11 cellular contexts compared by ENCODE assay signal in genomic region chr15:58545307-58546065, GRCh38.
DNase-seq lines count a peak whose midpoint lies in the region; ATAC-seq, FAIRE-seq and TF ChIP-seq lines count a peak whose summit lies in the region.
"Had no signal": no experiment of that assay in that cellular context is flagged by ENCODE, and none has a peak within 500 bp of the region (broad histone marks: within the 10 kb centered on the region; RNA-seq: fewer than 3 reads in every experiment).

No MANE protein-coding gene starts in this region.

- H3K27ac ChIP-seq in DND-41 (ENCODE audit: low read length) (no peak overlapping the region), PC-9 (peak overlapping the region; percentile 97), small intestine (ENCODE audit: low read depth in 1 of 2, low read length in 1 of 2) (peak overlapping the region in 1 of 2 donors; percentile 33)
- H3K27ac ChIP-seq: gastroesophageal sphincter had no signal

- H3K36me3 ChIP-seq in DND-41 (ENCODE audit: insufficient read depth, low read length) (no peaks in the 10 kb centered on the region), PC-9 (ENCODE audit: low read depth) (no peaks in the 10 kb centered on the region), small intestine (ENCODE audit: control insufficient read depth in 2 of 2, insufficient read depth in 2 of 2, low read length in 2 of 2) (no peaks in the 10 kb centered on the region)
- H3K36me3 ChIP-seq: gastroesophageal sphincter had no signal

- FAIRE-seq in small intestine (lab: Jason Lieb, UNC): no peak

- H3K4me3 Mint-ChIP-seq in activated naive CD8-positive, alpha-beta T cell: no peak overlapping the region

- H3K9me3 ChIP-seq in DND-41 (ENCODE audit: insufficient read depth, low read length, severe bottlenecking): no peaks in the 10 kb centered on the region
- no peaks in the 10 kb centered on the region for H3K9me3 ChIP-seq in PC-9 (ENCODE audit: insufficient read depth, low read depth)
- H3K9me3 ChIP-seq in small intestine (ENCODE audit: control insufficient read depth, low read depth): no peaks in the 10 kb centered on the region
- H3K9me3 ChIP-seq: gastroesophageal sphincter had no signal

- TF ChIP-seq CTCF in DND-41 (IDR thresholded peaks at IDR 0.05; ENCODE audit: borderline replicate concordance, extremely low read depth, low read length, poor library complexity, severe bottlenecking): no peak
- TF ChIP-seq CTCF in PC-9 (conservative IDR thresholded peaks at IDR 0.05): no peak

- WGBS in small intestine, 3 donors: 90 to 96% (median 92%) methylated on average over 18 of the region's 18 CpGs

- ATAC-seq in DND-41 (ENCODE audit: insufficient read depth, low read depth) (peak; percentile 91), sciatic nerve (no peak), GM18517 (IDR thresholded peaks at IDR 0.05; ENCODE audit: unreplicated experiment) (no peak), HG03571 (IDR thresholded peaks at IDR 0.05; ENCODE audit: unreplicated experiment) (no peak)
- ATAC-seq: gastroesophageal sphincter had no signal

- no TSS peak for BruUV-seq in PC-9 (replicated peaks; lab: Mats Ljungman, UMichigan)

- H3K4me2 ChIP-seq in DND-41 (ENCODE audit: insufficient read depth, low read length) (no peak overlapping the region), PC-9 (no peak overlapping the region)

- CTCF ChIA-PET in PC-9 (lab: Charles Lee): no interaction called here

- peaks cover 21% of the 10 kb centered on the region for H3K4me1 ChIP-seq in DND-41 (ENCODE audit: insufficient read depth, low read length)
- peaks cover 40% of the 10 kb centered on the region for H3K4me1 ChIP-seq in PC-9 (replicated peaks; ENCODE audit: insufficient read depth)
- peaks cover 0 to 7% of the 10 kb centered on the region in 2 donors for H3K4me1 ChIP-seq in small intestine (ENCODE audit: control insufficient read depth in 2 of 2, insufficient read depth in 1 of 2, low read depth in 1 of 2, low read length in 1 of 2)

- no peaks in the 10 kb centered on the region for H4K20me1 ChIP-seq in DND-41 (ENCODE audit: insufficient read depth, low read length)
- H4K20me1 ChIP-seq in PC-9 (ENCODE audit: insufficient read depth): no peaks in the 10 kb centered on the region

- no peaks in the 10 kb centered on the region for H3K36me3 Mint-ChIP-seq in activated naive CD8-positive, alpha-beta T cell

- H2AFZ ChIP-seq in DND-41 (ENCODE audit: low read depth, low read length): no peak overlapping the region
- H2AFZ ChIP-seq in PC-9: no peak overlapping the region

- intact Hi-C loops in PC-9 (cut with micrococcal nuclease; ENCODE audit: unreplicated experiment): loop anchor here (2.0 kb wide), 5 partner anchors 41 to 317 kb away; no protein-coding TSS in a partner anchor
- intact Hi-C loops in sciatic nerve (cut with DNase I): no loop called here

- DNase-seq in DND-41 (peak; percentile 78), PC-9 (no peak), small intestine (peak; percentile 30), sciatic nerve (ENCODE audit: low spot score) (no peak), DMS53 (lab: John Stamatoyannopoulos, UW) (no peak)
- DNase-seq: mesendoderm, NCI-H1417 had no signal

- peaks cover 25% of the 10 kb centered on the region for H3K4me1 Mint-ChIP-seq in activated naive CD8-positive, alpha-beta T cell (ENCODE audit: low read depth)

- H3K9me3 Mint-ChIP-seq in activated naive CD8-positive, alpha-beta T cell (ENCODE audit: low read depth): no peaks in the 10 kb centered on the region

- H3K27me3 ChIP-seq in DND-41 (ENCODE audit: insufficient read depth, low read length, poor library complexity) (no peaks in the 10 kb centered on the region), PC-9 (ENCODE audit: insufficient read depth, low read depth) (no peaks in the 10 kb centered on the region), small intestine (ENCODE audit: control insufficient read depth in 2 of 2, insufficient read depth in 2 of 2, low read length in 2 of 2) (no peaks in the 10 kb centered on the region)
- H3K27me3 ChIP-seq: gastroesophageal sphincter had no signal

- POLR2A ChIA-PET in PC-9 (lab: Charles Lee; ENCODE audit: unreplicated experiment): interaction anchor here (0.6 to 0.7 kb wide), 2 partner anchors 58 to 152 kb away, joined by 3 read pairs; no protein-coding TSS in a partner anchor

- H3K4me3 ChIP-seq in DND-41 (ENCODE audit: low read depth in 1 of 2, low read length in 2 of 2) (no peak overlapping the region), PC-9 (no peak overlapping the region), small intestine (ENCODE audit: low read depth in 1 of 2, low read length in 2 of 2) (no peak overlapping the region)
- H3K4me3 ChIP-seq: gastroesophageal sphincter had no signal

- peak overlapping the region; percentile 83 for H3K27ac Mint-ChIP-seq in activated naive CD8-positive, alpha-beta T cell

- H3K9ac ChIP-seq in DND-41 (ENCODE audit: low read depth, low read length): no peak overlapping the region

- no peaks in the 10 kb centered on the region for H3K27me3 Mint-ChIP-seq in activated naive CD8-positive, alpha-beta T cell

- H3K79me2 ChIP-seq in DND-41 (ENCODE audit: insufficient read depth, low read length): no peaks in the 10 kb centered on the region
- H3K79me2 ChIP-seq in PC-9 (ENCODE audit: low read depth): no peaks in the 10 kb centered on the region

- no peaks in the 10 kb centered on the region for H3K9me2 ChIP-seq in PC-9 (ENCODE audit: insufficient read depth)

- peaks cover 28% of the 10 kb centered on the region for H3F3A ChIP-seq in PC-9 (ENCODE audit: insufficient read depth, low read depth)

Comparison
In these comparisons a context has a peak if more than half of its experiments do, and no peak if none do; other contexts are left out.
1. DNase-seq: peak in DND-41 (single experiment) and small intestine (single experiment); none in PC-9 (0 of 2), sciatic nerve (single experiment) and DMS53 (single experiment).